In genomic region chr19:49946415-49946814, GRCh38 we compare ENCODE assay signal across 2 cellular contexts.
TF ChIP-seq lines count a peak whose summit lies in the region.

No MANE protein-coding gene starts in this region.

TF ChIP-seq in HEK293T, 16 proteins besides CTCF, POLR2A, EP300 and RAD21:
- TF ChIP-seq ELF4 (IDR thresholded peaks at IDR 0.05) = no peak
- peak; percentile 69 for TF ChIP-seq PKNOX1 (IDR thresholded peaks at IDR 0.05)
- no peak for TF ChIP-seq HDGF (IDR thresholded peaks at IDR 0.05; ENCODE audit: borderline replicate concordance)
- no peak for TF ChIP-seq SUZ12 (IDR thresholded peaks at IDR 0.05)
- TF ChIP-seq SP1 (IDR thresholded peaks at IDR 0.05) = no peak

TF ChIP-seq in GM12878, 131 proteins besides CTCF, POLR2A, EP300 and RAD21:
- TF ChIP-seq NRF1 (conservative IDR thresholded peaks at IDR 0.05; ENCODE audit: low read depth, low read length) (no peak), PKNOX1 (IDR thresholded peaks at IDR 0.05) (peak; percentile 46), WRNIP1 (IDR thresholded peaks at IDR 0.05; ENCODE audit: borderline replicate concordance, low read depth, low read length) (no peak), TCF12 (IDR thresholded peaks at IDR 0.05; ENCODE audit: low read depth, low read length) (no peak)
